9 cellular contexts compared by ENCODE assay signal in genomic region chr5:180077594-180078284, GRCh38.
"Had no signal": no experiment of that assay in that cellular context is flagged by ENCODE, and none has a peak within 500 bp of the region (broad histone marks: within the 10 kb centered on the region; RNA-seq: fewer than 3 reads in every experiment).

No MANE protein-coding gene starts in this region.

- DNase-seq: GM23248, GOT3, H9, HCEC 1CT, IMR-90, KG1 had no signal

- FAIRE-seq: H54, K562 had no signal

- ATAC-seq: K562 had no signal

- H3K27ac ChIP-seq: GM23248, HL-60 had no signal

- H2AFZ ChIP-seq: GM23248 had no signal

- H3K9ac ChIP-seq: GM23248 had no signal

- H3K4me3 ChIP-seq: GM23248, K562 had no signal
